Comparison of ENCODE assay signal across 9 cellular contexts in genomic region chr10:35564276-35564982, GRCh38. TPM values are rescaled to one million over a fixed set of nuclear protein-coding genes. Genes with fewer than 3 reads are reported as not detected.
DNase-seq lines count a peak whose midpoint lies in the region; ATAC-seq and TF ChIP-seq lines count a peak whose summit lies in the region.
"Had no signal": no experiment of that assay in that cellular context is flagged by ENCODE, and none has a peak within 500 bp of the region (broad histone marks: within the 10 kb centered on the region; RNA-seq: fewer than 3 reads in every experiment).

No MANE protein-coding gene starts in this region.

- H3K36me3 ChIP-seq in KOPT-K1 (ENCODE audit: insufficient read depth, low read length) (peaks cover 49% of the 10 kb centered on the region), heart left ventricle (peaks cover 0 to 42% (median 32%) of the 10 kb centered on the region in 9 donors), tibial artery (peaks cover 12 to 29% (median 28%) of the 10 kb centered on the region in 3 donors)

- DNase-seq in activated naive CD4-positive, alpha-beta T cell treated with anti-CD3 and anti-CD28 coated beads, Interleukin-2, amount 10 ng/mL, durations not matched to agents 7 days and 5 days: no peak
- no peak for DNase-seq in activated naive CD4-positive, alpha-beta T cell treated with anti-CD3 and anti-CD28 coated beads, Interleukin-2, amount 50 U/mL, for 16 hours
- DNase-seq in heart left ventricle (peak in 4 of 5 donors; percentile 39 to 62 (median 40)), tibial artery (peak in 1 of 2 donors; percentile 58)
- no peak for DNase-seq in effector CD8-positive, alpha-beta T cell (lab: John Stamatoyannopoulos, UW)

- intact Hi-C loops in heart left ventricle (cut with DNase I) (loop anchor here in 8 of 10 donors (5.0 to 10.0 kb wide), 10 partner anchors 67 to 450 kb away; partner anchors contain the start of gene CCNY (in 5 of the 8)), tibial artery (cut with DNase I; ENCODE audit: low total_unique reads) (loop anchor here (5.0 kb wide), 1 partner anchor 227 kb away; the partner anchor contains the start of gene CCNY)

- TF ChIP-seq POLR2A in heart left ventricle (IDR thresholded peaks at IDR 0.05): no peak

- WGBS in heart left ventricle, 4 donors: 54 to 65% (median 59%) methylated on average over 7 to 9 of the region's 9 CpGs

- TF ChIP-seq CTCF in heart left ventricle (IDR thresholded peaks at IDR 0.05): no peak
- TF ChIP-seq CTCF in tibial artery (IDR thresholded peaks at IDR 0.05): no peak

- peak overlapping the region; percentile 45 for H3K27ac Mint-ChIP-seq in activated naive CD4-positive, alpha-beta T cell treated with anti-CD3 and anti-CD28 coated beads, Interleukin-2, amount 10 ng/mL, durations not matched to agents 7 days and 5 days

- H3K4me3 Mint-ChIP-seq in activated naive CD4-positive, alpha-beta T cell treated with anti-CD3 and anti-CD28 coated beads, Interleukin-2, amount 10 ng/mL, durations not matched to agents 7 days and 5 days: no peak overlapping the region

- ATAC-seq in heart left ventricle (peak; percentile 30 to 53 (median 42)), HG03045 (IDR thresholded peaks at IDR 0.05; ENCODE audit: unreplicated experiment) (no peak), HG03280 (IDR thresholded peaks at IDR 0.05; ENCODE audit: unreplicated experiment) (no peak)

- CTCF ChIA-PET in activated naive CD4-positive, alpha-beta T cell treated with anti-CD3 and anti-CD28 coated beads, Interleukin-2, amount 10 ng/mL, durations not matched to agents 7 days and 5 days (lab: Charles Lee): interaction anchor here (1.1 to 2.4 kb wide), 7 partner anchors 11 to 444 kb away, joined by 3 to 11 read pairs (median 4); no protein-coding TSS in a partner anchor

- H3K4me1 ChIP-seq in heart left ventricle (peaks cover 15 to 56% (median 42%) of the 10 kb centered on the region in 12 donors), tibial artery (peaks cover 0 to 39% (median 25%) of the 10 kb centered on the region in 4 donors)

- peaks cover 9% of the 10 kb centered on the region for H3K4me1 Mint-ChIP-seq in activated naive CD4-positive, alpha-beta T cell treated with anti-CD3 and anti-CD28 coated beads, Interleukin-2, amount 10 ng/mL, durations not matched to agents 7 days and 5 days

- H3K9me3 ChIP-seq in KOPT-K1 (ENCODE audit: insufficient read depth, low read length, poor library complexity, severe bottlenecking): no peaks in the 10 kb centered on the region
- H3K9me3 ChIP-seq in heart left ventricle: no peaks in the 10 kb centered on the region
- H3K9me3 ChIP-seq in tibial artery: no peaks in the 10 kb centered on the region

- no peaks in the 10 kb centered on the region for H3K9me3 Mint-ChIP-seq in activated naive CD4-positive, alpha-beta T cell treated with anti-CD3 and anti-CD28 coated beads, Interleukin-2, amount 10 ng/mL, durations not matched to agents 7 days and 5 days

- H3K27ac ChIP-seq in KOPT-K1 (ENCODE audit: low read depth, low read length, poor library complexity, severe bottlenecking) (peak overlapping the region; percentile 56), heart left ventricle (peak overlapping the region in 11 of 12 donors; percentile 21 to 70 (median 65)), tibial artery (peak overlapping the region; percentile 23 to 38)

- H3K36me3 Mint-ChIP-seq in activated naive CD4-positive, alpha-beta T cell treated with anti-CD3 and anti-CD28 coated beads, Interleukin-2, amount 10 ng/mL, durations not matched to agents 7 days and 5 days: peaks cover 15% of the 10 kb centered on the region

- H3K27me3 ChIP-seq in heart left ventricle: no peaks in the 10 kb centered on the region
- no peaks in the 10 kb centered on the region for H3K27me3 ChIP-seq in tibial artery

- H3K4me3 ChIP-seq in heart left ventricle (no peak overlapping the region), tibial artery (no peak overlapping the region)

- no peaks in the 10 kb centered on the region for H3K27me3 Mint-ChIP-seq in activated naive CD4-positive, alpha-beta T cell treated with anti-CD3 and anti-CD28 coated beads, Interleukin-2, amount 10 ng/mL, durations not matched to agents 7 days and 5 days

RNA-seq across cellular contexts. Expression of gene GJD4, which starts 40.7 kb away (rescaled TPM):
- total RNA-seq in heart left ventricle: not detected
- not detected for polyA plus RNA-seq in heart left ventricle
- total RNA-seq: RPMI7951 had no signal

Comparison
In these comparisons a context has a peak if more than half of its experiments do, and no peak if none do; other contexts are left out.
1. DNase-seq: peak in heart left ventricle (4 of 5); none in activated naive CD4-positive, alpha-beta T cell treated with anti-CD3 and anti-CD28 coated beads, Interleukin-2, amount 10 ng/mL, durations not matched to agents 7 days and 5 days (single experiment), activated naive CD4-positive, alpha-beta T cell treated with anti-CD3 and anti-CD28 coated beads, Interleukin-2, amount 50 U/mL, for 16 hours (single experiment) and effector CD8-positive, alpha-beta T cell (single experiment).
2. ATAC-seq: peak in heart left ventricle (4 of 4); none in HG03045 (single experiment) and HG03280 (single experiment).
3. Peak in every context shown above with its lines, with median percentiles within 50 percentile points of each other: H3K27ac ChIP-seq.